Comparison of ENCODE assay signal across 39 cellular contexts in genomic region chr11:5940748-5941147, GRCh38. TPM values are rescaled to one million over a fixed set of nuclear protein-coding genes. Genes with fewer than 3 reads are reported as not detected.
"Had no signal": no experiment of that assay in that cellular context is flagged by ENCODE, and none has a peak within 500 bp of the region (broad histone marks: within the 10 kb centered on the region; RNA-seq: fewer than 3 reads in every experiment).

No MANE protein-coding gene starts in this region.

- H3K4me3 ChIP-seq: MG63 had no signal

- H3K27me3 ChIP-seq: MG63 had no signal

- H3K36me3 ChIP-seq: MG63 had no signal

- DNase-seq: Karpas-422, Kasumi-1, MG63, MM.1S, MV-4-11, NCI-H1048, NCI-H1092, NCI-H1092 treated with DMSO at 0.1 percent for 48 hours, NCI-H1105, NCI-H1105 treated with DMSO at 0.1 percent for 48 hours, NCI-H1417, NCI-H1417 treated with DMSO at 0.1 percent for 48 hours, NCI-H1436, NCI-H1436 treated with DMSO at 0.1 percent for 48 hours, NCI-H146, NCI-H1694, NCI-H1694 treated with DMSO at 0.1 percent for 48 hours, NCI-H187, NCI-H187 treated with DMSO at 0.1 percent for 48 hours, NCI-H1930, NCI-H2029, NCI-H2029 treated with DMSO at 0.1 percent for 48 hours, NCI-H2081, NCI-H2081 treated with DMSO at 0.1 percent for 48 hours, NCI-H2107, NCI-H2171, NCI-H2171 treated with DMSO at 0.1 percent for 48 hours, NCI-H2227 treated with DMSO at 0.1 percent for 48 hours, NCI-H226, NCI-H345, NCI-H446, NCI-H446 treated with DMSO at 0.1 percent for 48 hours, NCI-H510A, NCI-H510A treated with DMSO at 0.1 percent for 48 hours, NCI-H524 had no signal

- H3K9me3 ChIP-seq: MG63 had no signal

RNA-seq across cellular contexts. Expression of gene OR56A3, which starts 1.3 kb away (rescaled TPM):
- total RNA-seq: LHCN-M2, M059J, MCF 10A, NCI-H460 had no signal

RNA-seq across cellular contexts. Expression of gene OR56A5, which starts 27.5 kb away (rescaled TPM):
- total RNA-seq: LHCN-M2, M059J, MCF 10A, NCI-H460 had no signal

RNA-seq across cellular contexts. Expression of gene OR52L1, which starts 46.0 kb away (rescaled TPM):
- total RNA-seq: LHCN-M2, MCF 10A, NCI-H460 had no signal

RNA-seq across cellular contexts. Expression of gene OR52E5, which starts 47.7 kb away (rescaled TPM):
- total RNA-seq: LHCN-M2, M059J, MCF 10A, NCI-H460 had no signal
